In the genomic region with DNA sequence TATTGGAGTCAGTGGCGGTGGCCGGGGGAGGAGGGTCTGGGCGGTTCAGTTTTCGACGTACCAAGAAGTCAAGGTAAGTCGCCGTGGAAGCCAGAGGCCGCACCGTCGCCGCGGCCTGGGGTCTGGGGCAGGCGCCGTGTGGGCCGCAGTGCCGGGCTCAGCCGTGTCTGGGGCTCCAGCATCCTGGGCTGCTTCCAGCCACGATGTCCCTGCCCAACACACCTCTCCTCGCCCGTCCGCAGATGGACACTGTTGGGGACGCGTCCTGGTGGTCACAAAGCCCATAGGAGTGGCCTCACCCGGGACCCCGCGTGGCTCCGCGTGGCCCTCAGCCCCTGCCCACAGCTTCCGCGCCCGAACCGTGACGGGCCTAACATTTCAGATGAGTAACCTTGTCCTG, we compare ENCODE assay signal across 28 cellular contexts.
"Had no signal": no experiment of that assay in that cellular context is flagged by ENCODE, and none has a peak within 500 bp of the region (broad histone marks: within the 10 kb centered on the region; RNA-seq: fewer than 3 reads in every experiment).

No MANE protein-coding gene starts in this region.

- H3K9me3 ChIP-seq: colonic mucosa, esophagus muscularis mucosa, gastrocnemius medialis, gastroesophageal sphincter, heart left ventricle, heart right ventricle had no signal

- H3K36me3 ChIP-seq: colonic mucosa had no signal

- H3K27me3 Mint-ChIP-seq: dendritic cell treated with granulocyte-macrophage colony-stimulating factor and Interleukin-4, amounts not matched to agents 40 ng/mL and 50 ng/mL, for 4 days; effector memory CD8-positive, alpha-beta T cell had no signal

- H3K9me3 Mint-ChIP-seq: dendritic cell treated with granulocyte-macrophage colony-stimulating factor and Interleukin-4, amounts not matched to agents 40 ng/mL and 50 ng/mL, for 4 days; effector memory CD8-positive, alpha-beta T cell; endodermal cell had no signal

- FAIRE-seq: colon, endometrium, endothelial cell of umbilical vein, frontal cortex had no signal

- H3K4me3 Mint-ChIP-seq: dendritic cell treated with granulocyte-macrophage colony-stimulating factor and Interleukin-4, amounts not matched to agents 40 ng/mL and 50 ng/mL, for 4 days; effector memory CD8-positive, alpha-beta T cell had no signal

- DNase-seq: colonic mucosa; cortex of kidney; dermis blood vessel endothelial cell; dorsolateral prefrontal cortex; effector CD4-positive, alpha-beta T cell; effector CD8-positive, alpha-beta T cell; effector memory CD4-positive, alpha-beta T cell; effector memory CD8-positive, alpha-beta T cell; endodermal cell; erythroblast; foreskin fibroblast; foreskin keratinocyte; foreskin melanocyte; gastrocnemius medialis; glutamatergic neuron; head of caudate nucleus; heart left ventricle; heart right ventricle had no signal

- H3K4me1 ChIP-seq: colonic mucosa, foreskin keratinocyte, gastrocnemius medialis, gastroesophageal sphincter, heart left ventricle, heart right ventricle had no signal

- H3K27ac ChIP-seq: colonic mucosa, coronary artery, dorsolateral prefrontal cortex, epithelial cell of prostate, esophagus muscularis mucosa, foreskin keratinocyte, gastrocnemius medialis, gastroesophageal sphincter, heart left ventricle, heart right ventricle had no signal

- ATAC-seq: effector memory CD8-positive, alpha-beta T cell; esophagus mucosa; foreskin keratinocyte; gastrocnemius medialis; gastroesophageal sphincter; heart left ventricle had no signal

- H3K27me3 ChIP-seq: colonic mucosa, dorsolateral prefrontal cortex, esophagus muscularis mucosa, gastrocnemius medialis, gastroesophageal sphincter, heart left ventricle, heart right ventricle had no signal

- H3K4me3 ChIP-seq: colonic mucosa, coronary artery, dorsolateral prefrontal cortex, esophagus muscularis mucosa, gastrocnemius medialis, gastroesophageal sphincter, heart left ventricle, heart right ventricle had no signal

- H3K27ac Mint-ChIP-seq: dendritic cell treated with granulocyte-macrophage colony-stimulating factor and Interleukin-4, amounts not matched to agents 40 ng/mL and 50 ng/mL, for 4 days; effector memory CD8-positive, alpha-beta T cell; endodermal cell had no signal
